ENCODE assay signal across 1 cellular context in genomic region chr11:5679811-5680210, GRCh38.
TF ChIP-seq lines count a peak whose summit lies in the region.

No MANE protein-coding gene starts in this region.

TF ChIP-seq in IMR-90, 13 proteins besides CTCF, POLR2A, EP300 and RAD21:
- no peak for TF ChIP-seq ELK1 (IDR thresholded peaks at IDR 0.05; ENCODE audit: borderline replicate concordance, low read depth, low read length)
- TF ChIP-seq RFX5 (IDR thresholded peaks at IDR 0.05; ENCODE audit: low read depth, low read length), result no peak
- TF ChIP-seq MAFK (IDR thresholded peaks at IDR 0.05; ENCODE audit: low read depth, low read length), result no peak
- TF ChIP-seq USF2 (IDR thresholded peaks at IDR 0.05; ENCODE audit: low read depth, low read length), result no peak
- TF ChIP-seq MXI1 (IDR thresholded peaks at IDR 0.05; ENCODE audit: borderline replicate concordance, low read depth, low read length), result no peak
- no peak for TF ChIP-seq MAZ (IDR thresholded peaks at IDR 0.05; ENCODE audit: borderline replicate concordance, low read depth, low read length)
- TF ChIP-seq RCOR1 (IDR thresholded peaks at IDR 0.05; ENCODE audit: insufficient replicate concordance, low read length), result no peak
- TF ChIP-seq CHD1 (IDR thresholded peaks at IDR 0.05; ENCODE audit: low read depth, low read length), result no peak
- no peak for TF ChIP-seq CEBPB (IDR thresholded peaks at IDR 0.05; ENCODE audit: low read depth, low read length)
- no peak for TF ChIP-seq NFE2L2 (IDR thresholded peaks at IDR 0.05; ENCODE audit: low read depth, low read length)
- TF ChIP-seq SMC3 (IDR thresholded peaks at IDR 0.05; ENCODE audit: low read depth, low read length), result no peak
- no peak for TF ChIP-seq FOS (IDR thresholded peaks at IDR 0.05; ENCODE audit: low read depth, low read length)
- no peak for TF ChIP-seq BHLHE40 (IDR thresholded peaks at IDR 0.05; ENCODE audit: low read depth, low read length)
TF ChIP-seq in IMR-90: peak in this region for 0.
